In the genomic region with DNA sequence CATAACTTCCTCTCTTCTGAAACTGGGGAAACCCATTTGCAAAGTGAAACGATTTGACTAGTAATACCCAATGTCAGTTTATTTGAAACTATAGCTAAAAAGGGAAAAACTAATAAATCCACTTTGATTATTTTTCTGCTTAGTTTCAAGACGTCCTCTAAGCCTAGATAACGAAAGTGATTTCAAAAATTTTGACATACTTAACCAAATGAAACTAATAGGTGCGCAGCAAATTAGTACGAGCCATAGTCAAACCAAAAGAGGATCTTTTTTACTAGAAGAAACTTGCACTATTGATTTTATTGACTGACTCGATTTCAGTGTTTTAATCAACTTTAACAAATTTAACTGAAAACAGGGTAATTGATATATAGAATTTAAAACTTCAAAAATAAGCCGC, we compare ENCODE assay signal across 14 cellular contexts. TPM values are rescaled to one million over a fixed set of nuclear protein-coding genes. Genes with fewer than 3 reads are reported as not detected.
DNase-seq lines count a peak whose midpoint lies in the region; ATAC-seq, FAIRE-seq and TF ChIP-seq lines count a peak whose summit lies in the region.
"Had no signal": no experiment of that assay in that cellular context is flagged by ENCODE, and none has a peak within 500 bp of the region (broad histone marks: within the 10 kb centered on the region; RNA-seq: fewer than 3 reads in every experiment).

No MANE protein-coding gene starts in this region.

- peaks cover 0 to 38% (median 25%) of the 10 kb centered on the region in 7 donors for H3K9me3 Mint-ChIP-seq in CD14-positive monocyte

- no peak overlapping the region for H3K27ac Mint-ChIP-seq in CD14-positive monocyte

- H3K4me1 Mint-ChIP-seq in CD14-positive monocyte, result peaks cover 21% of the 10 kb centered on the region

- TF ChIP-seq CTCF in CD14-positive monocyte (IDR thresholded peaks at IDR 0.05), result no peak
- TF ChIP-seq CTCF in RWPE2 (IDR thresholded peaks at IDR 0.05; ENCODE audit: poor library complexity, severe bottlenecking), result no peak
- no peak for TF ChIP-seq CTCF in sigmoid colon (IDR thresholded peaks at IDR 0.05)

- no peak for TF ChIP-seq EP300 in sigmoid colon (IDR thresholded peaks at IDR 0.05)

- ATAC-seq in GM18870 (IDR thresholded peaks at IDR 0.05; ENCODE audit: unreplicated experiment) (peak; percentile 55), RWPE2 (ENCODE audit: low read depth) (no peak), aorta (ENCODE audit: low FRiP score) (no peak)
- ATAC-seq: Right ventricle myocardium inferior had no signal

- intact Hi-C loops in CD14-positive monocyte (cut with micrococcal nuclease), result no loop called here
- intact Hi-C loops in aorta (cut with DNase I), result no loop called here
- intact Hi-C loops in sigmoid colon (cut with DNase I), result no loop called here

- no peak for DNase-seq in CD14-positive monocyte (ENCODE audit: low spot score)
- DNase-seq in RWPE2 (ENCODE audit: low spot score), result no peak
- DNase-seq in aorta, result no peak
- no peak for DNase-seq in sigmoid colon
- no peak for DNase-seq in islet precursor cell
- DNase-seq in NCI-H1436 treated with DMSO at 0.1 percent for 48 hours (lab: John Stamatoyannopoulos, UW), result no peak
- DNase-seq: BE2C, EL, NCI-H187 had no signal

- H3K4me1 ChIP-seq in RWPE2 (ENCODE audit: insufficient read depth, poor library complexity, severe bottlenecking) (peaks cover 3% of the 10 kb centered on the region), aorta (ENCODE audit: control insufficient read depth in 1 of 2, insufficient read depth in 2 of 2, low read length in 2 of 2) (no peaks in the 10 kb centered on the region), sigmoid colon (peaks cover 0 to 19% (median 15%) of the 10 kb centered on the region in 4 donors)
- H3K4me1 ChIP-seq: BE2C had no signal

- H3K4me3 ChIP-seq in RWPE2 (ENCODE audit: severe bottlenecking) (peak overlapping the region; percentile 48), aorta (ENCODE audit: low read length in 2 of 2) (no peak overlapping the region), sigmoid colon (no peak overlapping the region)

- WGBS in aorta, 2 donors, result 19 to 21% methylated on average over 7 of the region's 7 CpGs
- WGBS in sigmoid colon, 2 donors, result 10 to 14% methylated on average over 7 of the region's 7 CpGs

- peaks cover 4 to 9% of the 10 kb centered on the region in 2 donors for H3K36me3 Mint-ChIP-seq in CD14-positive monocyte

- TF ChIP-seq POLR2A in sigmoid colon (IDR thresholded peaks at IDR 0.05), result no peak

- peak overlapping the region; percentile 37 to 96 for H3K4me3 Mint-ChIP-seq in CD14-positive monocyte

- H3K27me3 Mint-ChIP-seq in CD14-positive monocyte (ENCODE audit: low read depth in 3 of 3), result peaks cover 77 to 91% (median 85%) of the 10 kb centered on the region in 3 donors

- H3K27me3 ChIP-seq in RWPE2 (ENCODE audit: insufficient read depth, poor library complexity, severe bottlenecking) (peaks cover 54% of the 10 kb centered on the region), aorta (ENCODE audit: control insufficient read depth in 1 of 2, insufficient read depth in 2 of 2, low read length in 1 of 2) (peaks cover 0 to 2% of the 10 kb centered on the region in 2 donors), sigmoid colon (peaks cover 63 to 92% (median 76%) of the 10 kb centered on the region in 3 donors)

- H3K27ac ChIP-seq in RWPE2 (ENCODE audit: poor library complexity, severe bottlenecking), result peak overlapping the region; percentile 72
- no peak overlapping the region for H3K27ac ChIP-seq in aorta (ENCODE audit: low read depth in 1 of 2, low read length in 2 of 2)
- H3K27ac ChIP-seq in sigmoid colon, result no peak overlapping the region
- H3K27ac ChIP-seq: esophagus muscularis mucosa had no signal

- FAIRE-seq in islet of Langerhans (lab: Jason Lieb, UNC), result peak; percentile 87

- no peaks in the 10 kb centered on the region for H3K9me3 ChIP-seq in RWPE2 (ENCODE audit: severe bottlenecking)
- peaks cover 6% of the 10 kb centered on the region for H3K9me3 ChIP-seq in aorta (ENCODE audit: control insufficient read depth, low read length)
- H3K9me3 ChIP-seq in sigmoid colon, result no peaks in the 10 kb centered on the region
- H3K9me3 ChIP-seq: BE2C, esophagus muscularis mucosa had no signal

- H3K36me3 ChIP-seq in RWPE2 (ENCODE audit: low read depth) (no peaks in the 10 kb centered on the region; the same call in 1 of the 2 replicates), aorta (ENCODE audit: control insufficient read depth in 1 of 2, insufficient read depth in 2 of 2, low read length in 1 of 2) (no peaks in the 10 kb centered on the region), sigmoid colon (no peaks in the 10 kb centered on the region)
- H3K36me3 ChIP-seq: BE2C, esophagus muscularis mucosa had no signal

RNA-seq across cellular contexts. Expression of a gene that starts 9.9 kb away (rescaled TPM):
- polyA plus RNA-seq in CD14-positive monocyte, result not detected
- total RNA-seq in aorta, result not detected
- polyA plus RNA-seq in aorta, result not detected
- not detected for total RNA-seq in sigmoid colon
- not detected for polyA plus RNA-seq in sigmoid colon
- total RNA-seq: esophagus muscularis mucosa, pulmonary artery endothelial cell, Right ventricle myocardium inferior had no signal
